ENCODE assay signal across 31 cellular contexts in genomic region chr11:128897841-128898240, GRCh38. TPM values are rescaled to one million over a fixed set of nuclear protein-coding genes. Genes with fewer than 3 reads are reported as not detected.
"Had no signal": no experiment of that assay in that cellular context is flagged by ENCODE, and none has a peak within 500 bp of the region (broad histone marks: within the 10 kb centered on the region; RNA-seq: fewer than 3 reads in every experiment).

No MANE protein-coding gene starts in this region.

- H3K4me3 ChIP-seq: lower lobe of right lung, ovary, sigmoid colon, smooth muscle cell, testis, thyroid gland, transverse colon, upper lobe of left lung, vagina had no signal

- H3K36me3 Mint-ChIP-seq: mesothelial cell of epicardium; naive B cell; natural killer cell treated with Interleukin-12 subunit alpha and Interleukin-12 subunit beta and Interleukin-15 and Interleukin-18, amount 100 ng/mL, for 72 hours; stimulated activated memory B cell treated with anti-CD40 and anti-IgM and Interleukin-4, amounts not matched to agents 10 μg/mL and 1 μg/mL and 100 μg/mL, for 72 hours had no signal

- H3K9me3 ChIP-seq: lower lobe of right lung, ovary, sigmoid colon, testis, thyroid gland, transverse colon, upper lobe of left lung, vagina had no signal

- DNase-seq: hippocampal formation; kidney glomerular epithelial cell; left cardiac atrium; mesendoderm; naive B cell; ovary; stimulated activated CD4-positive, alpha-beta T cell treated with anti-CD3 and anti-CD28 coated beads, Interleukin-1b, Interleukin-23, amount 100 ng/mL, for 48 hours; stimulated activated CD4-positive, alpha-beta T cell treated with anti-CD3 and anti-CD28 coated beads, Interleukin-2, amount 100 ng/mL, for 48 hours; stimulated activated CD4-positive, alpha-beta T cell treated with anti-CD3 and anti-CD28 coated beads, Interleukin-4, amount 100 ng/mL, for 4 hours; stimulated activated CD8-positive, alpha-beta memory T cell treated with anti-CD3 and anti-CD28 coated beads, Interleukin-4, amount 100 ng/mL, for 48 hours; stimulated activated naive CD4-positive, alpha-beta T cell treated with Interleukin-2 at 50 U/mL for 16 hours; stimulated activated naive CD8-positive, alpha-beta T cell treated with anti-CD3 and anti-CD28 coated beads, Interleukin-15, amount 100 ng/mL, for 72 hours; testis; thyroid gland; transverse colon had no signal

- H3K27me3 ChIP-seq: ovary, sigmoid colon, testis, thyroid gland, transverse colon, upper lobe of left lung, vagina had no signal

- H3K9me3 Mint-ChIP-seq: mesothelial cell of epicardium; natural killer cell treated with Interleukin-12 subunit alpha and Interleukin-12 subunit beta and Interleukin-15 and Interleukin-18, amount 100 ng/mL, for 72 hours; stimulated activated memory B cell treated with anti-CD40 and anti-IgM and Interleukin-4, amounts not matched to agents 10 μg/mL and 1 μg/mL and 100 μg/mL, for 72 hours; stimulated activated naive CD8-positive, alpha-beta T cell treated with anti-CD3 and anti-CD28 coated beads, Interleukin-15, amount 100 ng/mL, for 72 hours had no signal

- H3K27ac ChIP-seq: lower lobe of right lung, ovary, sigmoid colon, testis, thyroid gland, transverse colon, upper lobe of left lung, vagina had no signal

- H3K36me3 ChIP-seq: lower lobe of right lung, ovary, sigmoid colon, thyroid gland, transverse colon, upper lobe of left lung, vagina had no signal

- H3K4me2 ChIP-seq: smooth muscle cell had no signal

- H3K4me3 Mint-ChIP-seq: mesothelial cell of epicardium; naive B cell; natural killer cell treated with Interleukin-12 subunit alpha and Interleukin-12 subunit beta and Interleukin-15 and Interleukin-18, amount 100 ng/mL, for 72 hours; stimulated activated memory B cell treated with anti-CD40 and anti-IgM and Interleukin-4, amounts not matched to agents 10 μg/mL and 1 μg/mL and 100 μg/mL, for 72 hours; stimulated activated naive CD8-positive, alpha-beta T cell treated with anti-CD3 and anti-CD28 coated beads, Interleukin-15, amount 100 ng/mL, for 72 hours had no signal

- H3K27ac Mint-ChIP-seq: mesothelial cell of epicardium; natural killer cell treated with Interleukin-12 subunit alpha and Interleukin-12 subunit beta and Interleukin-15 and Interleukin-18, amount 100 ng/mL, for 72 hours; progenitor cell of endocrine pancreas; stimulated activated memory B cell treated with anti-CD40 and anti-IgM and Interleukin-4, amounts not matched to agents 10 μg/mL and 1 μg/mL and 100 μg/mL, for 72 hours; stimulated activated naive CD8-positive, alpha-beta T cell treated with anti-CD3 and anti-CD28 coated beads, Interleukin-15, amount 100 ng/mL, for 72 hours had no signal

RNA-seq across cellular contexts. Expression of gene KCNJ5, which starts 6.7 kb away (rescaled TPM):
- total RNA-seq: natural killer cell treated with Interleukin-12 subunit alpha and Interleukin-12 subunit beta and Interleukin-15 and Interleukin-18, amount 100 ng/mL, for 72 hours; pulmonary artery endothelial cell; smooth muscle cell had no signal

RNA-seq across cellular contexts. Expression of gene KCNJ1, which starts 30.7 kb away (rescaled TPM):
- total RNA-seq: left cardiac atrium; left lobe of liver; mesothelial cell of epicardium; natural killer cell treated with Interleukin-12 subunit alpha and Interleukin-12 subunit beta and Interleukin-15 and Interleukin-18, amount 100 ng/mL, for 72 hours; progenitor cell of endocrine pancreas; pulmonary artery endothelial cell; skeletal muscle tissue; transverse colon; urinary bladder had no signal
- polyA plus RNA-seq: ovary, sigmoid colon, smooth muscle cell had no signal

RNA-seq across cellular contexts. Expression of gene TP53AIP1, which starts 44.8 kb away (rescaled TPM):
- total RNA-seq: left cardiac atrium; left lobe of liver; lower lobe of right lung; mononuclear cell; natural killer cell treated with Interleukin-12 subunit alpha and Interleukin-12 subunit beta and Interleukin-15 and Interleukin-18, amount 100 ng/mL, for 72 hours; pulmonary artery endothelial cell; right cardiac atrium; skeletal muscle tissue; thyroid gland had no signal
- polyA plus RNA-seq: liver, urinary bladder had no signal
